1 cellular context compared by ENCODE assay signal in the genomic region with DNA sequence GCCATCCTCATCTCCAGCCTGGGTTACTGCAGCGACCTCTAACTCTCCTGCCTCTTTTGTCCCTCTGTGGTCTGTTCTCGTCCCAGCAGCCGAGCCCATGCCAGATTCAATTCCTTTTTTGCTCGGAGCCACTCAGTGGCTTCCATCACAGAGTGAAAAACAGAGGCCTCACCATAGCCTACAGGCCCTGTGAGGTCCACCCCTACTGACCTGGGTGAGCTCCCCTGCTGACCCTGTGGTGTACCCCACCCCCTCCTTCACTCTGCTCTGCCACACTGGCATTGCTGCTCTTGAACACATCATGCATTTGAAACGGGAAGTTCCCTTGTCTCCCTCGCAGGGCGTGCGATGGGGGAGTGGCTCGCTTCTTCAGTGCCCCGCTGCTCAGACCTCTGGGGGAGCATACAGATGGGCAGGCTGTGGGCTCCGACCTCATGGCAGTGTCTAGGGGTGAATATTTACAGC.
TF ChIP-seq lines count a peak whose summit lies in the region.

No MANE protein-coding gene starts in this region.

TF ChIP-seq in SK-N-SH, 30 proteins besides CTCF, POLR2A, EP300 and RAD21 (continued from another document):
- TF ChIP-seq SMC3 (IDR thresholded peaks at IDR 0.05; ENCODE audit: low read depth, low read length), result no peak
